ENCODE assay signal across 21 cellular contexts in genomic region chr19:54696117-54696548, GRCh38. TPM values are rescaled to one million over a fixed set of nuclear protein-coding genes. Genes with fewer than 3 reads are reported as not detected.
DNase-seq lines count a peak whose midpoint lies in the region; ATAC-seq and TF ChIP-seq lines count a peak whose summit lies in the region.
"Had no signal": no experiment of that assay in that cellular context is flagged by ENCODE, and none has a peak within 500 bp of the region (broad histone marks: within the 10 kb centered on the region; RNA-seq: fewer than 3 reads in every experiment).

No MANE protein-coding gene starts in this region.

- no peaks in the 10 kb centered on the region for H3K4me1 Mint-ChIP-seq in stimulated activated naive CD8-positive, alpha-beta T cell treated with anti-CD3 and anti-CD28 coated beads, Interleukin-15, amount 100 ng/mL, for 72 hours
- peaks cover 11% of the 10 kb centered on the region for H3K4me1 Mint-ChIP-seq in central memory CD8-positive, alpha-beta T cell
- H3K4me1 Mint-ChIP-seq in activated CD4-positive, alpha-beta T cell treated with anti-CD3 and anti-CD28 coated beads for 36 hours: no peaks in the 10 kb centered on the region

- peak; percentile 28 for ATAC-seq in stimulated activated naive CD8-positive, alpha-beta T cell treated with anti-CD3 and anti-CD28 coated beads, Interleukin-15, Interleukin-2, amounts not matched to agents 100 U/mL and 50 U/mL, for 24 hours
- ATAC-seq in stimulated activated naive CD8-positive, alpha-beta T cell treated with anti-CD3 and anti-CD28 coated beads, Interleukin-15, amount 100 ng/mL, for 72 hours: no peak
- no peak for ATAC-seq in central memory CD8-positive, alpha-beta T cell (replicated peaks; ENCODE audit: extremely low read depth, poor library complexity, severe bottlenecking)
- peak; percentile 16 for ATAC-seq in upper lobe of right lung
- no peak for ATAC-seq in activated CD4-positive, alpha-beta T cell treated with anti-CD3 and anti-CD28 coated beads for 36 hours
- ATAC-seq: Right ventricle myocardium inferior, T-cell had no signal

- H3K4me3 Mint-ChIP-seq in stimulated activated naive CD8-positive, alpha-beta T cell treated with anti-CD3 and anti-CD28 coated beads, Interleukin-15, amount 100 ng/mL, for 72 hours: no peak overlapping the region
- peak overlapping the region; percentile 8 for H3K4me3 Mint-ChIP-seq in central memory CD8-positive, alpha-beta T cell
- no peak overlapping the region for H3K4me3 Mint-ChIP-seq in activated CD4-positive, alpha-beta T cell treated with anti-CD3 and anti-CD28 coated beads for 36 hours
- H3K4me3 Mint-ChIP-seq: CD4-positive, alpha-beta T cell; T-cell had no signal

- H3K27me3 Mint-ChIP-seq in stimulated activated naive CD8-positive, alpha-beta T cell treated with anti-CD3 and anti-CD28 coated beads, Interleukin-15, amount 100 ng/mL, for 72 hours: peaks cover 57% of the 10 kb centered on the region
- peaks cover 80% of the 10 kb centered on the region for H3K27me3 Mint-ChIP-seq in central memory CD8-positive, alpha-beta T cell
- peaks cover 29% of the 10 kb centered on the region for H3K27me3 Mint-ChIP-seq in activated CD4-positive, alpha-beta T cell treated with anti-CD3 and anti-CD28 coated beads for 36 hours

- TF ChIP-seq CTCF in upper lobe of right lung (IDR thresholded peaks at IDR 0.05): no peak

- no peaks in the 10 kb centered on the region for H3K36me3 ChIP-seq in upper lobe of right lung
- H3K36me3 ChIP-seq: Peyer's patch had no signal

- CTCF ChIA-PET in activated CD4-positive, alpha-beta T cell treated with anti-CD3 and anti-CD28 coated beads for 36 hours (lab: Charles Lee): interaction anchor here (0.8 kb wide), 1 partner anchor 12 kb away, joined by 3 read pairs; no protein-coding TSS in a partner anchor

- H3K27ac Mint-ChIP-seq in stimulated activated naive CD8-positive, alpha-beta T cell treated with anti-CD3 and anti-CD28 coated beads, Interleukin-15, amount 100 ng/mL, for 72 hours: no peak overlapping the region
- H3K27ac Mint-ChIP-seq in central memory CD8-positive, alpha-beta T cell (ENCODE audit: low read depth): no peak overlapping the region
- H3K27ac Mint-ChIP-seq in activated CD4-positive, alpha-beta T cell treated with anti-CD3 and anti-CD28 coated beads for 36 hours: no peak overlapping the region
- H3K27ac Mint-ChIP-seq: CD4-positive, alpha-beta T cell; T-cell had no signal

- H3K27ac ChIP-seq in upper lobe of right lung: no peak overlapping the region
- H3K27ac ChIP-seq: Peyer's patch had no signal

- H3K9me3 ChIP-seq in upper lobe of right lung: no peaks in the 10 kb centered on the region
- H3K9me3 ChIP-seq: SK-N-SH had no signal

- H3K4me1 ChIP-seq in upper lobe of right lung: no peaks in the 10 kb centered on the region
- H3K4me1 ChIP-seq: Peyer's patch had no signal

- intact Hi-C loops in upper lobe of right lung (cut with DNase I): no loop called here
- intact Hi-C loops in activated CD4-positive, alpha-beta T cell treated with anti-CD3 and anti-CD28 coated beads for 36 hours (cut with DNase I, micrococcal nuclease): no loop called here

- H3K9me3 Mint-ChIP-seq in stimulated activated naive CD8-positive, alpha-beta T cell treated with anti-CD3 and anti-CD28 coated beads, Interleukin-15, amount 100 ng/mL, for 72 hours: peaks cover 0 to 13% of the 10 kb centered on the region in 2 donors
- H3K9me3 Mint-ChIP-seq in central memory CD8-positive, alpha-beta T cell: peaks cover 9% of the 10 kb centered on the region
- no peaks in the 10 kb centered on the region for H3K9me3 Mint-ChIP-seq in activated CD4-positive, alpha-beta T cell treated with anti-CD3 and anti-CD28 coated beads for 36 hours (ENCODE audit: low read depth)
- H3K9me3 Mint-ChIP-seq: CD4-positive, alpha-beta T cell had no signal

- POLR2A ChIA-PET in activated CD4-positive, alpha-beta T cell treated with anti-CD3 and anti-CD28 coated beads for 36 hours (lab: Charles Lee): no interaction called here

- H3K36me3 Mint-ChIP-seq in central memory CD8-positive, alpha-beta T cell (ENCODE audit: insufficient read depth): no peaks in the 10 kb centered on the region
- H3K36me3 Mint-ChIP-seq in activated CD4-positive, alpha-beta T cell treated with anti-CD3 and anti-CD28 coated beads for 36 hours (ENCODE audit: low read depth): no peaks in the 10 kb centered on the region
- H3K36me3 Mint-ChIP-seq: T-cell had no signal

- DNase-seq in stimulated activated naive CD8-positive, alpha-beta T cell treated with anti-CD3 and anti-CD28 coated beads, Interleukin-15, Interleukin-2, amounts not matched to agents 100 U/mL and 50 U/mL, for 24 hours: no peak
- no peak for DNase-seq in stimulated activated naive CD8-positive, alpha-beta T cell treated with anti-CD3 and anti-CD28 coated beads, Interleukin-15, amount 100 ng/mL, for 72 hours
- DNase-seq in NOMO-1 treated with DMSO at 0.1 percent for 48 hours (lab: John Stamatoyannopoulos, UW; ENCODE audit: unreplicated experiment) (peak; percentile 38), upper lobe of right lung (no peak), hepatic stellate cell (ENCODE audit: low spot score) (no peak), NCI-H146 (lab: John Stamatoyannopoulos, UW) (no peak)
- no peak for DNase-seq in central memory CD8-positive, alpha-beta T cell (ENCODE audit: low spot score in 2 of 2)
- DNase-seq in activated CD4-positive, alpha-beta T cell treated with anti-CD3 and anti-CD28 coated beads for 36 hours: no peak
- DNase-seq: ACHN; AML-193; Calu3; CD4-positive, alpha-beta T cell; H7; KBM-7; NCI-H1105; NCI-H1694 treated with DMSO at 0.1 percent for 48 hours; NCI-H69; Peyer's patch; SK-N-SH; T-cell had no signal

- H3K27me3 ChIP-seq in upper lobe of right lung: peaks cover 11% of the 10 kb centered on the region
- H3K27me3 ChIP-seq: Peyer's patch had no signal

- H3K4me3 ChIP-seq in upper lobe of right lung: no peak overlapping the region
- H3K4me3 ChIP-seq: Peyer's patch had no signal

RNA-seq across cellular contexts. Expression of gene KIR3DL3, which starts 28.1 kb away (rescaled TPM):
- total RNA-seq in upper lobe of right lung: not detected
- total RNA-seq in activated CD4-positive, alpha-beta T cell treated with anti-CD3 and anti-CD28 coated beads for 36 hours: not detected
- total RNA-seq: Calu3; CD4-positive, alpha-beta T cell; H7; Peyer's patch; Right ventricle myocardium inferior; T-cell had no signal

RNA-seq across cellular contexts. Expression of gene LILRB4, which starts 33.3 kb away (rescaled TPM):
- 29.8 TPM for total RNA-seq in upper lobe of right lung
- not detected for total RNA-seq in activated CD4-positive, alpha-beta T cell treated with anti-CD3 and anti-CD28 coated beads for 36 hours
- total RNA-seq: Calu3, H7 had no signal

RNA-seq across cellular contexts. Expression of gene KIR2DL3, which starts 42.2 kb away (rescaled TPM):
- not detected for total RNA-seq in upper lobe of right lung
- total RNA-seq in activated CD4-positive, alpha-beta T cell treated with anti-CD3 and anti-CD28 coated beads for 36 hours: not detected
- total RNA-seq: Calu3; CD4-positive, alpha-beta T cell; H7; Peyer's patch; Right ventricle myocardium inferior had no signal

Comparison
In these comparisons a context has a peak if more than half of its experiments do, and no peak if none do; other contexts are left out.
1. ATAC-seq: peak in stimulated activated naive CD8-positive, alpha-beta T cell treated with anti-CD3 and anti-CD28 coated beads, Interleukin-15, Interleukin-2, amounts not matched to agents 100 U/mL and 50 U/mL, for 24 hours (single experiment) and upper lobe of right lung (single experiment); none in stimulated activated naive CD8-positive, alpha-beta T cell treated with anti-CD3 and anti-CD28 coated beads, Interleukin-15, amount 100 ng/mL, for 72 hours (single experiment), central memory CD8-positive, alpha-beta T cell (single experiment) and activated CD4-positive, alpha-beta T cell treated with anti-CD3 and anti-CD28 coated beads for 36 hours (single experiment).
2. RNA of gene LILRB4, which starts 33.3 kb away (total RNA-seq): 29.8 TPM in upper lobe of right lung (single experiment); not detected in activated CD4-positive, alpha-beta T cell treated with anti-CD3 and anti-CD28 coated beads for 36 hours; every median in the first group is over 10 times any median in the second.